Comparison of ENCODE assay signal across 23 cellular contexts in the genomic region with DNA sequence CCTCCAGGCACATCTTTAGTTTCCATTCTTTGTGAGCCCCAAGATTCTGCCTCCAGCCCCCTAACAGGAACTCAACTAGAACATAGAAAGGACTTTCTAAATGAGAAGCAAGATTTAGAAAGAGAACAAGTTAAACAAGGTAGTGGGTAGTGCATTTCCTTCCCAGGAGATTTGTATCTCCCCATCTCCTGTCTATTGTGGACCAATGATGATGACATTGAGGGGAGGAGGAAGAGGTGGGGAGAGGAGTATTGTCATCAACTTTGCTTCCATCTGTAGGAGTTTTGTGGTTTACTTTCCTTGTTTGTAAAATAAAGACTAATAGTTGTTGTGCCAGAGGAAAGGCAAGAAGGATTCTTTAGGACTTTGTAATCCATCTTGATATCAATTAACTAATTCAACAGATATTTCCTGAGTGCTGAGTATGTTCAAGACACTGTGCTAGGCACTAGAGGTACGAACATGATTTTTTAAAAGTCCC.
DNase-seq lines count a peak whose midpoint lies in the region; ATAC-seq and TF ChIP-seq lines count a peak whose summit lies in the region.
"Had no signal": no experiment of that assay in that cellular context is flagged by ENCODE, and none has a peak within 500 bp of the region (broad histone marks: within the 10 kb centered on the region; RNA-seq: fewer than 3 reads in every experiment).

No MANE protein-coding gene starts in this region.

- POLR2A ChIA-PET in CD8-positive, alpha-beta memory T cell (lab: Charles Lee), result no interaction called here

- 96% methylated on average over 1 of the region's 1 CpG for WGBS in esophagus muscularis mucosa

- no peak overlapping the region for H3K27ac Mint-ChIP-seq in CD8-positive, alpha-beta memory T cell
- no peak overlapping the region for H3K27ac Mint-ChIP-seq in activated naive CD8-positive, alpha-beta T cell treated with anti-CD3 and anti-CD28 coated beads, Interleukin-2, amount 50 U/mL, for 24 hours
- H3K27ac Mint-ChIP-seq in osteocyte (ENCODE audit: unreplicated experiment), result no peak overlapping the region
- H3K27ac Mint-ChIP-seq: CD14-positive monocyte; CD4-positive, alpha-beta T cell; GM23338; H9; HFFc6 had no signal

- H3K4me3 ChIP-seq in esophagus muscularis mucosa, result no peak overlapping the region
- no peak overlapping the region for H3K4me3 ChIP-seq in CD8-positive, alpha-beta memory T cell (ENCODE audit: low read length)
- H3K4me3 ChIP-seq: A549; BLaER1 treated with 17β-estradiol and CSF1 and Interleukin-3, amounts not matched to agents 10 nM and 100 nM; GM23338 had no signal

- H3K27me3 ChIP-seq in esophagus muscularis mucosa, result no peaks in the 10 kb centered on the region
- no peaks in the 10 kb centered on the region for H3K27me3 ChIP-seq in CD8-positive, alpha-beta memory T cell (ENCODE audit: insufficient read depth, low read length, poor library complexity, severe bottlenecking)
- H3K27me3 ChIP-seq: BE2C; BLaER1 treated with 17β-estradiol and CSF1 and Interleukin-3, amounts not matched to agents 10 nM and 100 nM had no signal

- H3K9me3 Mint-ChIP-seq in CD8-positive, alpha-beta memory T cell, result peaks cover 0 to 3% (median 0%) of the 10 kb centered on the region in 5 donors
- no peaks in the 10 kb centered on the region for H3K9me3 Mint-ChIP-seq in activated naive CD8-positive, alpha-beta T cell treated with anti-CD3 and anti-CD28 coated beads, Interleukin-2, amount 50 U/mL, for 24 hours
- H3K9me3 Mint-ChIP-seq in osteocyte (ENCODE audit: unreplicated experiment), result peaks cover 7% of the 10 kb centered on the region

- H3K4me1 ChIP-seq in esophagus muscularis mucosa, result no peaks in the 10 kb centered on the region
- no peaks in the 10 kb centered on the region for H3K4me1 ChIP-seq in CD8-positive, alpha-beta memory T cell (ENCODE audit: insufficient read depth, low read length)
- H3K4me1 ChIP-seq: A549 had no signal

- TF ChIP-seq CTCF in esophagus muscularis mucosa (IDR thresholded peaks at IDR 0.05) (no peak), osteocyte (IDR thresholded peaks at IDR 0.05) (no peak)

- intact Hi-C loops in esophagus muscularis mucosa (cut with DNase I), result no loop called here

- CTCF ChIA-PET in CD8-positive, alpha-beta memory T cell (lab: Charles Lee), result no interaction called here

- H3K36me3 ChIP-seq in esophagus muscularis mucosa, result no peaks in the 10 kb centered on the region
- H3K36me3 ChIP-seq in CD8-positive, alpha-beta memory T cell (ENCODE audit: insufficient read depth, low read length), result no peaks in the 10 kb centered on the region
- H3K36me3 ChIP-seq: BLaER1 treated with 17β-estradiol and CSF1 and Interleukin-3, amounts not matched to agents 10 nM and 100 nM had no signal

- no peak overlapping the region for H3K4me3 Mint-ChIP-seq in CD8-positive, alpha-beta memory T cell
- H3K4me3 Mint-ChIP-seq in activated naive CD8-positive, alpha-beta T cell treated with anti-CD3 and anti-CD28 coated beads, Interleukin-2, amount 50 U/mL, for 24 hours, result no peak overlapping the region
- H3K4me3 Mint-ChIP-seq in osteocyte (ENCODE audit: unreplicated experiment), result no peak overlapping the region
- H3K4me3 Mint-ChIP-seq: CD14-positive monocyte; CD4-positive, alpha-beta T cell; GM23338; H9; HFFc6 had no signal

- TF ChIP-seq POLR2A in esophagus muscularis mucosa (IDR thresholded peaks at IDR 0.05; ENCODE audit: low read depth), result no peak

- no peaks in the 10 kb centered on the region for H3K4me1 Mint-ChIP-seq in CD8-positive, alpha-beta memory T cell
- H3K4me1 Mint-ChIP-seq in activated naive CD8-positive, alpha-beta T cell treated with anti-CD3 and anti-CD28 coated beads, Interleukin-2, amount 50 U/mL, for 24 hours, result no peaks in the 10 kb centered on the region
- no peaks in the 10 kb centered on the region for H3K4me1 Mint-ChIP-seq in osteocyte (ENCODE audit: unreplicated experiment)
- H3K4me1 Mint-ChIP-seq: CD14-positive monocyte had no signal

- H3K27ac ChIP-seq in esophagus muscularis mucosa (replicated peaks in 1 of 4), result no peak overlapping the region
- H3K27ac ChIP-seq in CD8-positive, alpha-beta memory T cell (ENCODE audit: low read depth, low read length), result no peak overlapping the region
- H3K27ac ChIP-seq: A549; BLaER1 treated with 17β-estradiol and CSF1 and Interleukin-3, amounts not matched to agents 10 nM and 100 nM had no signal

- peaks cover 0 to 6% (median 0%) of the 10 kb centered on the region in 4 donors for H3K9me3 ChIP-seq in esophagus muscularis mucosa
- no peaks in the 10 kb centered on the region for H3K9me3 ChIP-seq in CD8-positive, alpha-beta memory T cell (ENCODE audit: low read length)
- H3K9me3 ChIP-seq: A549 had no signal

- no peaks in the 10 kb centered on the region for H3K36me3 Mint-ChIP-seq in CD8-positive, alpha-beta memory T cell
- no peaks in the 10 kb centered on the region for H3K36me3 Mint-ChIP-seq in activated naive CD8-positive, alpha-beta T cell treated with anti-CD3 and anti-CD28 coated beads, Interleukin-2, amount 50 U/mL, for 24 hours (ENCODE audit: low read depth)
- H3K36me3 Mint-ChIP-seq in osteocyte (ENCODE audit: unreplicated experiment), result peaks cover 3% of the 10 kb centered on the region
- H3K36me3 Mint-ChIP-seq: CD14-positive monocyte had no signal

- peak; percentile 17 for DNase-seq in AG08395 (ENCODE audit: low spot score)
- peak; percentile 30 for DNase-seq in EH (ENCODE audit: low read depth)
- peak; percentile 43 for DNase-seq in M059J (ENCODE audit: low read depth)
- DNase-seq in esophagus muscularis mucosa (ENCODE audit: extremely low spot score), result peak; percentile 2
- DNase-seq in CD8-positive, alpha-beta memory T cell, result no peak
- DNase-seq in activated naive CD8-positive, alpha-beta T cell treated with anti-CD3 and anti-CD28 coated beads, Interleukin-2, amount 50 U/mL, for 24 hours, result no peak
- no peak for DNase-seq in osteocyte (ENCODE audit: extremely low spot score, unreplicated experiment)
- DNase-seq in AML-193 (lab: John Stamatoyannopoulos, UW), result no peak
- DNase-seq: 8988T; ACHN; BE2C; Calu3; CD4-positive, alpha-beta T cell; COR-L47; DMS53; DMS79 treated with DMSO at 0.1 percent for 48 hours; H9; HFFc6 had no signal

- TF ChIP-seq EP300 in esophagus muscularis mucosa (IDR thresholded peaks at IDR 0.05), result no peak

- no peak for ATAC-seq in activated naive CD8-positive, alpha-beta T cell treated with anti-CD3 and anti-CD28 coated beads, Interleukin-2, amount 50 U/mL, for 24 hours
- ATAC-seq: A549, GM23338, HCT116 had no signal

- H3K27me3 Mint-ChIP-seq in CD8-positive, alpha-beta memory T cell, result peaks cover 5 to 14% of the 10 kb centered on the region in 2 donors
- H3K27me3 Mint-ChIP-seq in activated naive CD8-positive, alpha-beta T cell treated with anti-CD3 and anti-CD28 coated beads, Interleukin-2, amount 50 U/mL, for 24 hours, result peaks cover 11% of the 10 kb centered on the region
- H3K27me3 Mint-ChIP-seq in osteocyte (ENCODE audit: unreplicated experiment), result peaks cover 26% of the 10 kb centered on the region

Comparison
In these comparisons a context has a peak if more than half of its experiments do, and no peak if none do; other contexts are left out.
1. DNase-seq: peak in AG08395 (single experiment), EH (single experiment), M059J (single experiment) and esophagus muscularis mucosa (single experiment); none in CD8-positive, alpha-beta memory T cell (0 of 5), activated naive CD8-positive, alpha-beta T cell treated with anti-CD3 and anti-CD28 coated beads, Interleukin-2, amount 50 U/mL, for 24 hours (single experiment), osteocyte (single experiment) and AML-193 (0 of 2).